Comparison of ENCODE assay signal across 11 cellular contexts in genomic region chr2:26173596-26174482, GRCh38. TPM values are rescaled to one million over a fixed set of nuclear protein-coding genes. Genes with fewer than 3 reads are reported as not detected.
DNase-seq lines count a peak whose midpoint lies in the region; ATAC-seq and TF ChIP-seq lines count a peak whose summit lies in the region.
"Had no signal": no experiment of that assay in that cellular context is flagged by ENCODE, and none has a peak within 500 bp of the region (broad histone marks: within the 10 kb centered on the region; RNA-seq: fewer than 3 reads in every experiment).

No MANE protein-coding gene starts in this region.

- no peak overlapping the region for H3K27ac ChIP-seq in heart right ventricle
- no peak overlapping the region for H3K27ac ChIP-seq in urinary bladder (ENCODE audit: low read depth)

- no peaks in the 10 kb centered on the region for H3K9me3 ChIP-seq in heart right ventricle
- H3K9me3 ChIP-seq: mucosa of descending colon had no signal

- WGBS in heart right ventricle, 2 donors = 24 to 25% methylated on average over 53 to 58 of the region's 58 CpGs
- 16% methylated on average over 58 of the region's 58 CpGs for WGBS in urinary bladder

- peaks cover 3% of the 10 kb centered on the region for H3K36me3 Mint-ChIP-seq in brain

- intact Hi-C loops in heart right ventricle (cut with DNase I) (no loop called here), Right ventricle myocardium superior (cut with DNase I) (no loop called here)

- TF ChIP-seq CTCF in heart right ventricle (IDR thresholded peaks at IDR 0.05) (no peak), brain (conservative IDR thresholded peaks at IDR 0.05) (no peak)

- peaks cover 37% of the 10 kb centered on the region for H3K4me1 Mint-ChIP-seq in brain

- H3K4me1 ChIP-seq in heart right ventricle (peaks cover 0 to 19% (median 15%) of the 10 kb centered on the region in 9 donors), urinary bladder (ENCODE audit: insufficient read depth) (peaks cover 1% of the 10 kb centered on the region)

- peaks cover 12 to 50% (median 39%) of the 10 kb centered on the region in 7 donors for H3K27me3 ChIP-seq in heart right ventricle

- DNase-seq in heart right ventricle (no peak), Right ventricle myocardium superior (no peak), midbrain (lab: John Stamatoyannopoulos, UW) (peak; percentile 48), NCI-H1694 (lab: John Stamatoyannopoulos, UW) (no peak), SHP77 treated with DMSO at 0.1 percent for 48 hours (lab: John Stamatoyannopoulos, UW) (no peak), NCI-H1694 treated with DMSO at 0.1 percent for 48 hours (lab: John Stamatoyannopoulos, UW) (no peak)
- DNase-seq: mucosa of descending colon; OCI-M1; stimulated activated naive CD4-positive, alpha-beta T cell treated with Interleukin-2 at 50 U/mL for 16 hours had no signal

- H3K4me3 Mint-ChIP-seq in brain = peak overlapping the region; percentile 82 to 92 (median 91)

- H3K36me3 ChIP-seq in heart right ventricle = no peaks in the 10 kb centered on the region
- H3K36me3 ChIP-seq in urinary bladder (ENCODE audit: insufficient read depth) = no peaks in the 10 kb centered on the region

- peak in 1 of 8 donors; percentile 16 for ATAC-seq in heart right ventricle
- ATAC-seq in Right ventricle myocardium superior (ENCODE audit: poor library complexity) = no peak

- peaks cover 10% of the 10 kb centered on the region for H3K27me3 Mint-ChIP-seq in brain

- H3K4me3 ChIP-seq in heart right ventricle (peak overlapping the region in 9 of 10 donors; percentile 23 to 53 (median 42)), urinary bladder (ENCODE audit: low read depth, low read length) (peak overlapping the region; percentile 46)
- H3K4me3 ChIP-seq: mucosa of descending colon had no signal

- peaks cover 0 to 6% (median 0%) of the 10 kb centered on the region in 5 experiments for H3K9me3 Mint-ChIP-seq in brain

- peak overlapping the region; percentile 29 to 97 (median 94) for H3K27ac Mint-ChIP-seq in brain

RNA-seq across cellular contexts. Expression of gene GAREM2, which starts 1.0 kb away (rescaled TPM):
- 1 to 10 TPM in 6 of 10 donors, under 1 TPM in 4; 0.55 to 2.3 (median 1.4) TPM for total RNA-seq in heart right ventricle
- polyA plus RNA-seq in heart right ventricle = under 1 TPM; 0.59 to 0.72 TPM
- total RNA-seq in Right ventricle myocardium superior = 1.3 TPM
- polyA plus RNA-seq in brain (ENCODE audit: insufficient read depth, low read depth, low replicate concordance) = 14.9 TPM
- total RNA-seq in urinary bladder = 2.0 TPM
- polyA plus RNA-seq in urinary bladder = 4.0 TPM
